9 cellular contexts compared by ENCODE assay signal in genomic region chr18:47331051-47331450, GRCh38.
"Had no signal": no experiment of that assay in that cellular context is flagged by ENCODE, and none has a peak within 500 bp of the region (broad histone marks: within the 10 kb centered on the region; RNA-seq: fewer than 3 reads in every experiment).

No MANE protein-coding gene starts in this region.

- H3K9ac ChIP-seq: KMS-11 had no signal

- FAIRE-seq: HepG2 had no signal

- H2AFZ ChIP-seq: GM23338 had no signal

- H3K4me2 ChIP-seq: GM23338, KMS-11 had no signal

- H3K36me3 ChIP-seq: HAP-1 had no signal

- ATAC-seq: GM23338, HCT116, HepG2 had no signal

- H3K27ac ChIP-seq: HL-60, KMS-11 had no signal

- DNase-seq: H7, HFFc6, KBM-7 had no signal

- H3K9me3 ChIP-seq: HAP-1 had no signal

- H3K4me3 ChIP-seq: GM23338, HAP-1 had no signal

- H3K4me1 ChIP-seq: HAP-1 had no signal
